9 cellular contexts compared by ENCODE assay signal in genomic region chr14:65879218-65880009, GRCh38.
DNase-seq lines count a peak whose midpoint lies in the region; ATAC-seq lines count a peak whose summit lies in the region.
"Had no signal": no experiment of that assay in that cellular context is flagged by ENCODE, and none has a peak within 500 bp of the region (broad histone marks: within the 10 kb centered on the region; RNA-seq: fewer than 3 reads in every experiment).

No MANE protein-coding gene starts in this region.

- no peak overlapping the region for H3K4me3 Mint-ChIP-seq in activated naive CD8-positive, alpha-beta T cell treated with anti-CD3 and anti-CD28 coated beads for 36 hours

- H3K27ac Mint-ChIP-seq in activated naive CD8-positive, alpha-beta T cell treated with anti-CD3 and anti-CD28 coated beads for 36 hours: peak overlapping the region; percentile 74

- H3K36me3 Mint-ChIP-seq in activated naive CD8-positive, alpha-beta T cell treated with anti-CD3 and anti-CD28 coated beads for 36 hours: peaks cover 2% of the 10 kb centered on the region

- H3K4me3 ChIP-seq in skeletal muscle cell (ENCODE audit: low read depth, low read length): no peak overlapping the region

- no peak for DNase-seq in activated CD4-positive, CD25-positive, alpha-beta regulatory T cell (lab: John Stamatoyannopoulos, UW)
- DNase-seq in KG1 (lab: John Stamatoyannopoulos, UW): peak; percentile 38
- DNase-seq in activated naive CD8-positive, alpha-beta T cell treated with anti-CD3 and anti-CD28 coated beads for 36 hours: no peak
- DNase-seq in skeletal muscle cell (ENCODE audit: low read depth): peak; percentile 33
- no peak for DNase-seq in GDM1 (lab: John Stamatoyannopoulos, UW)
- DNase-seq: NCI-H526 treated with DMSO at 0.1 percent for 48 hours had no signal

- H3K4me1 Mint-ChIP-seq in activated naive CD8-positive, alpha-beta T cell treated with anti-CD3 and anti-CD28 coated beads for 36 hours: peaks cover 14% of the 10 kb centered on the region

- no peaks in the 10 kb centered on the region for H3K27me3 Mint-ChIP-seq in activated naive CD8-positive, alpha-beta T cell treated with anti-CD3 and anti-CD28 coated beads for 36 hours

- peaks cover 6% of the 10 kb centered on the region for H3K9me3 Mint-ChIP-seq in activated naive CD8-positive, alpha-beta T cell treated with anti-CD3 and anti-CD28 coated beads for 36 hours

- peak; percentile 90 to 94 for ATAC-seq in activated CD4-positive, CD25-positive, alpha-beta regulatory T cell treated with anti-CD3 and anti-CD28 coated beads, Interleukin-2, amount 50 U/mL, for 24 hours
- ATAC-seq in GM21390 (IDR thresholded peaks at IDR 0.05; ENCODE audit: unreplicated experiment): no peak
- no peak for ATAC-seq in GM18867 (IDR thresholded peaks at IDR 0.05; ENCODE audit: unreplicated experiment)

Comparison
In these comparisons a context has a peak if more than half of its experiments do, and no peak if none do; other contexts are left out.
1. ATAC-seq: peak in activated CD4-positive, CD25-positive, alpha-beta regulatory T cell treated with anti-CD3 and anti-CD28 coated beads, Interleukin-2, amount 50 U/mL, for 24 hours (2 of 2); none in GM21390 (single experiment) and GM18867 (single experiment).
2. DNase-seq: peak in KG1 (single experiment) and skeletal muscle cell (single experiment); none in activated CD4-positive, CD25-positive, alpha-beta regulatory T cell (0 of 4), activated naive CD8-positive, alpha-beta T cell treated with anti-CD3 and anti-CD28 coated beads for 36 hours (single experiment) and GDM1 (single experiment).